8 cellular contexts compared by ENCODE assay signal in genomic region chr6:34887753-34888440, GRCh38. TPM values are rescaled to one million over a fixed set of nuclear protein-coding genes. Genes with fewer than 3 reads are reported as not detected.
DNase-seq lines count a peak whose midpoint lies in the region; ATAC-seq and TF ChIP-seq lines count a peak whose summit lies in the region.

A gene with protein sequence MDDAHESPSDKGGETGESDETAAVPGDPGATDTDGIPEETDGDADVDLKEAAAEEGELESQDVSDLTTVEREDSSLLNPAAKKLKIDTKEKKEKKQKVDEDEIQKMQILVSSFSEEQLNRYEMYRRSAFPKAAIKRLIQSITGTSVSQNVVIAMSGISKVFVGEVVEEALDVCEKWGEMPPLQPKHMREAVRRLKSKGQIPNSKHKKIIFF (minus strand): TSS chr6:34888042. CDS start chr6:34887957, 85 bp downstream.

- H3F3A ChIP-seq in Loucy (ENCODE audit: low read depth), result no peaks in the 10 kb centered on the region

- no peaks in the 10 kb centered on the region for H3K9me3 Mint-ChIP-seq in activated T-helper 17 cell treated with anti-CD3 and anti-CD28 coated beads, Interleukin-2, amount 50 U/mL, for 72 hours
- H3K9me3 Mint-ChIP-seq in naive B cell, result peaks cover 0 to 4% (median 0%) of the 10 kb centered on the region in 7 donors
- H3K9me3 Mint-ChIP-seq in stimulated activated effector memory CD8-positive, alpha-beta T cell treated with anti-CD3 and anti-CD28 coated beads, Interleukin-12 subunit alpha, Interleukin-12 subunit beta, amount 100 ng/mL, for 72 hours, result peaks cover 2% of the 10 kb centered on the region

- H3K79me2 ChIP-seq in DND-41 (ENCODE audit: insufficient read depth, low read length) (peaks cover 65% of the 10 kb centered on the region), Loucy (ENCODE audit: insufficient read depth, low read length) (peaks cover 91% of the 10 kb centered on the region)

- peaks cover 39% of the 10 kb centered on the region for H3K36me3 Mint-ChIP-seq in activated T-helper 17 cell treated with anti-CD3 and anti-CD28 coated beads, Interleukin-2, amount 50 U/mL, for 72 hours (ENCODE audit: low read depth)
- H3K36me3 Mint-ChIP-seq in naive B cell, result peaks cover 11 to 16% of the 10 kb centered on the region in 2 donors
- H3K36me3 Mint-ChIP-seq in stimulated activated effector memory CD8-positive, alpha-beta T cell treated with anti-CD3 and anti-CD28 coated beads, Interleukin-12 subunit alpha, Interleukin-12 subunit beta, amount 100 ng/mL, for 72 hours, result peaks cover 37% of the 10 kb centered on the region

- peak within 1 kb of the TSS; percentile 100 for H3K27ac Mint-ChIP-seq in activated T-helper 17 cell treated with anti-CD3 and anti-CD28 coated beads, Interleukin-2, amount 50 U/mL, for 72 hours
- peak within 1 kb of the TSS; percentile 97 to 100 (median 99) for H3K27ac Mint-ChIP-seq in naive B cell
- H3K27ac Mint-ChIP-seq in stimulated activated effector memory CD8-positive, alpha-beta T cell treated with anti-CD3 and anti-CD28 coated beads, Interleukin-12 subunit alpha, Interleukin-12 subunit beta, amount 100 ng/mL, for 72 hours, result peak within 1 kb of the TSS; percentile 100

- H3K9me2 ChIP-seq in Loucy (replicated peaks; ENCODE audit: low read depth, low read length), result no peaks in the 10 kb centered on the region

- peaks cover 46% of the 10 kb centered on the region for H3K4me1 ChIP-seq in DND-41 (ENCODE audit: insufficient read depth, low read length)
- peaks cover 41% of the 10 kb centered on the region for H3K4me1 ChIP-seq in Loucy (ENCODE audit: insufficient read depth, low read length, poor library complexity, severe bottlenecking)
- peaks cover 14% of the 10 kb centered on the region for H3K4me1 ChIP-seq in RWPE2 (ENCODE audit: insufficient read depth, poor library complexity, severe bottlenecking)

- ATAC-seq in DND-41 (ENCODE audit: insufficient read depth, low read depth), result peak; percentile 88
- ATAC-seq in RWPE2 (ENCODE audit: low read depth), result peak; percentile 81
- ATAC-seq in activated T-helper 17 cell treated with anti-CD3 and anti-CD28 coated beads, Interleukin-2, amount 50 U/mL, for 72 hours (replicated peaks), result peak; percentile 88
- peak; percentile 72 to 77 for ATAC-seq in naive B cell (ENCODE audit: low read depth in 2 of 2)
- peak; percentile 92 for ATAC-seq in stimulated activated effector memory CD8-positive, alpha-beta T cell treated with anti-CD3 and anti-CD28 coated beads, Interleukin-12 subunit alpha, Interleukin-12 subunit beta, amount 100 ng/mL, for 72 hours

- H3K27ac ChIP-seq in DND-41 (ENCODE audit: low read length), result peak within 1 kb of the TSS; percentile 76
- peak within 1 kb of the TSS; percentile 62 for H3K27ac ChIP-seq in RWPE2 (ENCODE audit: poor library complexity, severe bottlenecking)

- H3K4me3 ChIP-seq in DND-41 (ENCODE audit: low read depth in 1 of 2, low read length in 2 of 2), result peak within 1 kb of the TSS; percentile 85 to 86
- H3K4me3 ChIP-seq in Loucy (ENCODE audit: low read length, poor library complexity, severe bottlenecking), result peak within 1 kb of the TSS; percentile 97
- peak within 1 kb of the TSS; percentile 96 for H3K4me3 ChIP-seq in RWPE2 (ENCODE audit: severe bottlenecking)

- H2AFZ ChIP-seq in DND-41 (ENCODE audit: low read depth, low read length) (peak within 1 kb of the TSS; percentile 93), Loucy (ENCODE audit: low read length) (peak within 1 kb of the TSS; percentile 92)

- H4K20me1 ChIP-seq in DND-41 (ENCODE audit: insufficient read depth, low read length) (peaks cover 4% of the 10 kb centered on the region; the same call in 1 of the 2 replicates), Loucy (ENCODE audit: insufficient read depth, low read length, poor library complexity, severe bottlenecking) (peaks cover 5% of the 10 kb centered on the region)

- DNase-seq in DND-41 (peak; percentile 92), H4 (ENCODE audit: low spot score) (peak; percentile 91), RWPE2 (ENCODE audit: low spot score) (peak; percentile 91), fibroblast of gingiva (ENCODE audit: low read depth) (peak; percentile 92), naive B cell (peak; percentile 83)
- DNase-seq in stimulated activated effector memory CD8-positive, alpha-beta T cell treated with anti-CD3 and anti-CD28 coated beads, Interleukin-12 subunit alpha, Interleukin-12 subunit beta, amount 100 ng/mL, for 72 hours (ENCODE audit: low spot score in 2 of 2), result peak; percentile 77 to 94

- H3K9me3 ChIP-seq in DND-41 (ENCODE audit: insufficient read depth, low read length, severe bottlenecking), result no peaks in the 10 kb centered on the region
- H3K9me3 ChIP-seq in Loucy (ENCODE audit: insufficient read depth, low read depth, low read length), result no peaks in the 10 kb centered on the region
- no peaks in the 10 kb centered on the region for H3K9me3 ChIP-seq in RWPE2 (ENCODE audit: severe bottlenecking)

- TF ChIP-seq CTCF in DND-41 (IDR thresholded peaks at IDR 0.05; ENCODE audit: borderline replicate concordance, extremely low read depth, low read length, poor library complexity, severe bottlenecking), result no peak
- no peak for TF ChIP-seq CTCF in Loucy (conservative IDR thresholded peaks at IDR 0.05; ENCODE audit: low read length)
- no peak for TF ChIP-seq CTCF in RWPE2 (IDR thresholded peaks at IDR 0.05; ENCODE audit: poor library complexity, severe bottlenecking)

- H3K36me3 ChIP-seq in DND-41 (ENCODE audit: insufficient read depth, low read length) (peaks cover 9% of the 10 kb centered on the region), Loucy (ENCODE audit: insufficient read depth, low read length) (no peaks in the 10 kb centered on the region), RWPE2 (ENCODE audit: low read depth) (peaks cover 30% of the 10 kb centered on the region)

- no peaks in the 10 kb centered on the region for H3K27me3 Mint-ChIP-seq in activated T-helper 17 cell treated with anti-CD3 and anti-CD28 coated beads, Interleukin-2, amount 50 U/mL, for 72 hours
- H3K27me3 Mint-ChIP-seq in naive B cell, result no peaks in the 10 kb centered on the region

- H3K27me3 ChIP-seq in DND-41 (ENCODE audit: insufficient read depth, low read length, poor library complexity) (no peaks in the 10 kb centered on the region), Loucy (ENCODE audit: insufficient read depth, low read length, poor library complexity, severe bottlenecking) (no peaks in the 10 kb centered on the region), RWPE2 (ENCODE audit: insufficient read depth, poor library complexity, severe bottlenecking) (no peaks in the 10 kb centered on the region)

- peak within 1 kb of the TSS; percentile 100 for H3K4me3 Mint-ChIP-seq in activated T-helper 17 cell treated with anti-CD3 and anti-CD28 coated beads, Interleukin-2, amount 50 U/mL, for 72 hours
- H3K4me3 Mint-ChIP-seq in naive B cell, result peak within 1 kb of the TSS; percentile 97 to 100 (median 99)
- peak within 1 kb of the TSS; percentile 100 for H3K4me3 Mint-ChIP-seq in stimulated activated effector memory CD8-positive, alpha-beta T cell treated with anti-CD3 and anti-CD28 coated beads, Interleukin-12 subunit alpha, Interleukin-12 subunit beta, amount 100 ng/mL, for 72 hours

- H3K4me2 ChIP-seq in DND-41 (ENCODE audit: insufficient read depth, low read length), result peak within 1 kb of the TSS; percentile 94
- H3K4me2 ChIP-seq in Loucy (ENCODE audit: low read depth, low read length, poor library complexity, severe bottlenecking), result peak within 1 kb of the TSS; percentile 80

- peak within 1 kb of the TSS; percentile 80 for H3K9ac ChIP-seq in DND-41 (ENCODE audit: low read depth, low read length)
- peak within 1 kb of the TSS; percentile 91 for H3K9ac ChIP-seq in Loucy (ENCODE audit: low read depth, low read length, poor library complexity, severe bottlenecking)

- H3K4me1 Mint-ChIP-seq in activated T-helper 17 cell treated with anti-CD3 and anti-CD28 coated beads, Interleukin-2, amount 50 U/mL, for 72 hours, result peaks cover 13% of the 10 kb centered on the region
- H3K4me1 Mint-ChIP-seq in naive B cell, result peaks cover 34 to 62% (median 50%) of the 10 kb centered on the region in 3 donors
- peaks cover 39% of the 10 kb centered on the region for H3K4me1 Mint-ChIP-seq in stimulated activated effector memory CD8-positive, alpha-beta T cell treated with anti-CD3 and anti-CD28 coated beads, Interleukin-12 subunit alpha, Interleukin-12 subunit beta, amount 100 ng/mL, for 72 hours

RNA-seq across cellular contexts. Expression of the gene that starts here (rescaled TPM):
- 40.5 and 44.5 TPM in 2 replicates for total RNA-seq in H4 (2014; rRNA removed; shearing (Covaris generic))
- 10 to 100 TPM; 28.7 to 30.0 TPM for total RNA-seq in activated T-helper 17 cell treated with anti-CD3 and anti-CD28 coated beads, Interleukin-2, amount 50 U/mL, for 72 hours
- polyA plus RNA-seq in naive B cell (ENCODE audit: low read depth in 6 of 6), result 10 to 100 TPM; 10.8 to 32.1 (median 20.4) TPM

Comparison
In these comparisons a context has a peak if more than half of its experiments do, and no peak if none do; other contexts are left out.
1. Peak in every context shown above with its lines: DNase-seq, ATAC-seq, H3K4me3 ChIP-seq and H3K27ac ChIP-seq.